Comparison of ENCODE assay signal across 10 cellular contexts in the genomic region with DNA sequence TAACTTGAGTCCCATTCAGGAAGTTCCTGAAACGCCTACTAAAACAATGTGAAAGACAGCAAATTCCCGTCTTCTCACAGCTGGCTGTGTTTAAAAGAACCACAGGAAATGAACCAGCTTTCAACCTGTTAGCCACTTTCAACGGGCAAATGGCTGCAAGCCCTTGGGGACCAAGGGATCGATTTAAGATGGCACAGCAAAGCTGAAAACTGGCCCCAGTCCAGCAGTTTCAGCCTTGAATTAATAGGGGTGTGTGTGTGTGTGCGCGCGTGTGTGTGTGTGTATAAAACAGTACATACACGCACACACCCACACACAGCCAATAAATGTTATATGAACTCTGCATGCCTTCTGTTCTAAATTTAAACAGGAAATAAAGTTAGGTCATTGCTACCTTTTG.
DNase-seq lines count a peak whose midpoint lies in the region; ATAC-seq and TF ChIP-seq lines count a peak whose summit lies in the region.
"Had no signal": no experiment of that assay in that cellular context is flagged by ENCODE, and none has a peak within 500 bp of the region (broad histone marks: within the 10 kb centered on the region; RNA-seq: fewer than 3 reads in every experiment).

No MANE protein-coding gene starts in this region.

- H3K36me3 ChIP-seq in DND-41 (ENCODE audit: insufficient read depth, low read length) = no peaks in the 10 kb centered on the region
- H3K36me3 ChIP-seq in mesenchymal stem cell (ENCODE audit: control insufficient read depth in 1 of 2, insufficient read depth in 2 of 2, low read depth in 1 of 2, low read length in 2 of 2) = no peaks in the 10 kb centered on the region

- H3K23ac ChIP-seq in mesenchymal stem cell (ENCODE audit: low read length in 2 of 2) = no peak overlapping the region

- H3K79me1 ChIP-seq in mesenchymal stem cell (replicated peaks; ENCODE audit: low read length, poor library complexity, severe bottlenecking) = no peaks in the 10 kb centered on the region

- no peak overlapping the region for H3K4ac ChIP-seq in mesenchymal stem cell (ENCODE audit: low read depth in 1 of 2, low read length in 2 of 2)

- H3K27me3 Mint-ChIP-seq in activated T-helper 17 cell treated with anti-CD3 and anti-CD28 coated beads, Interleukin-2, amount 50 U/mL, for 72 hours = peaks cover 6% of the 10 kb centered on the region

- H3K27ac ChIP-seq in DND-41 (ENCODE audit: low read length) (no peak overlapping the region), HL-60 (replicated peaks) (no peak overlapping the region), mesenchymal stem cell (ENCODE audit: low read length, poor library complexity, severe bottlenecking) (peak overlapping the region; percentile 21)

- 74% methylated on average over 4 of the region's 8 CpGs for WGBS in mesenchymal stem cell

- intact Hi-C loops in left ventricle myocardium superior (cut with micrococcal nuclease) = no loop called here

- H3K4me2 ChIP-seq in DND-41 (ENCODE audit: insufficient read depth, low read length) (no peak overlapping the region), mesenchymal stem cell (ENCODE audit: low read length, poor library complexity, severe bottlenecking) (no peak overlapping the region)

- H3K27me3 ChIP-seq in DND-41 (ENCODE audit: insufficient read depth, low read length, poor library complexity) (no peaks in the 10 kb centered on the region), HL-60 (ENCODE audit: insufficient read depth, poor library complexity, severe bottlenecking) (no peaks in the 10 kb centered on the region), mesenchymal stem cell (ENCODE audit: control insufficient read depth in 1 of 2, insufficient read depth in 1 of 2, low read length in 2 of 2) (no peaks in the 10 kb centered on the region)

- no peak overlapping the region for H2BK5ac ChIP-seq in mesenchymal stem cell (ENCODE audit: low read depth, low read length, poor library complexity, severe bottlenecking)

- H3K36me3 Mint-ChIP-seq in activated T-helper 17 cell treated with anti-CD3 and anti-CD28 coated beads, Interleukin-2, amount 50 U/mL, for 72 hours (ENCODE audit: low read depth) = no peaks in the 10 kb centered on the region

- TF ChIP-seq CTCF in DND-41 (IDR thresholded peaks at IDR 0.05; ENCODE audit: borderline replicate concordance, extremely low read depth, low read length, poor library complexity, severe bottlenecking) (no peak), HL-60 (IDR thresholded peaks at IDR 0.05; ENCODE audit: insufficient read depth, low read length) (no peak)

- H4K91ac ChIP-seq in mesenchymal stem cell (ENCODE audit: low read length) = no peak overlapping the region

- no peaks in the 10 kb centered on the region for H3K9me3 Mint-ChIP-seq in activated T-helper 17 cell treated with anti-CD3 and anti-CD28 coated beads, Interleukin-2, amount 50 U/mL, for 72 hours
- H3K9me3 Mint-ChIP-seq: nephron had no signal

- H4K20me1 ChIP-seq in DND-41 (ENCODE audit: insufficient read depth, low read length) = no peaks in the 10 kb centered on the region

- no peak overlapping the region for H2BK15ac ChIP-seq in mesenchymal stem cell (ENCODE audit: low read depth, poor library complexity, severe bottlenecking)

- H2AFZ ChIP-seq in DND-41 (ENCODE audit: low read depth, low read length) (no peak overlapping the region), mesenchymal stem cell (ENCODE audit: low read depth, low read length) (no peak overlapping the region)

- H3K79me2 ChIP-seq in DND-41 (ENCODE audit: insufficient read depth, low read length) = no peaks in the 10 kb centered on the region

- DNase-seq in DND-41 (peak; percentile 25), HL-60 (ENCODE audit: low read depth in 1 of 2, low spot score in 1 of 2) (peak; percentile 0 to 23), mesenchymal stem cell (no peak), kidney glomerular epithelial cell (lab: John Stamatoyannopoulos, UW) (no peak), left ventricle myocardium superior (no peak), NCI-H2196 treated with DMSO at 0.1 percent for 48 hours (lab: John Stamatoyannopoulos, UW; ENCODE audit: unreplicated experiment) (no peak)
- DNase-seq: activated gamma-delta T cell, NCI-H1694 treated with DMSO at 0.1 percent for 48 hours had no signal

- H3K4me1 Mint-ChIP-seq in activated T-helper 17 cell treated with anti-CD3 and anti-CD28 coated beads, Interleukin-2, amount 50 U/mL, for 72 hours = peaks cover 5% of the 10 kb centered on the region

- H3K18ac ChIP-seq in mesenchymal stem cell (ENCODE audit: low read depth in 1 of 2, low read length in 2 of 2) = no peak overlapping the region

- H3K4me3 ChIP-seq in DND-41 (ENCODE audit: low read depth in 1 of 2, low read length in 2 of 2) (no peak overlapping the region), HL-60 (replicated peaks; ENCODE audit: insufficient read depth, low read length) (no peak overlapping the region), mesenchymal stem cell (ENCODE audit: insufficient read depth in 1 of 2, low read depth in 1 of 2, low read length in 2 of 2) (no peak overlapping the region)

- H3K9ac ChIP-seq in DND-41 (ENCODE audit: low read depth, low read length) (no peak overlapping the region), mesenchymal stem cell (ENCODE audit: low read length) (no peak overlapping the region)

- H2BK120ac ChIP-seq in mesenchymal stem cell (ENCODE audit: low read depth, low read length) = no peak overlapping the region

- H3K27ac Mint-ChIP-seq in activated T-helper 17 cell treated with anti-CD3 and anti-CD28 coated beads, Interleukin-2, amount 50 U/mL, for 72 hours = no peak overlapping the region

- H3K14ac ChIP-seq in mesenchymal stem cell (ENCODE audit: low read length in 2 of 2) = peak overlapping the region in 1 of 2 experiments; percentile 62

- no peak overlapping the region for H2AK5ac ChIP-seq in mesenchymal stem cell (ENCODE audit: low read length, severe bottlenecking)

- no peak; the same call in 2 of the 3 replicates for ATAC-seq in DND-41 (ENCODE audit: insufficient read depth, low read depth)
- ATAC-seq in activated T-helper 17 cell treated with anti-CD3 and anti-CD28 coated beads, Interleukin-2, amount 50 U/mL, for 72 hours (replicated peaks) = no peak
- no peak for ATAC-seq in left ventricle myocardium superior

- peak overlapping the region; percentile 28 for H3K4me3 Mint-ChIP-seq in activated T-helper 17 cell treated with anti-CD3 and anti-CD28 coated beads, Interleukin-2, amount 50 U/mL, for 72 hours
- H3K4me3 Mint-ChIP-seq: nephron had no signal

- no peaks in the 10 kb centered on the region for H3K9me3 ChIP-seq in DND-41 (ENCODE audit: insufficient read depth, low read length, severe bottlenecking)
- no peaks in the 10 kb centered on the region for H3K9me3 ChIP-seq in mesenchymal stem cell (ENCODE audit: control insufficient read depth, low read length)

- no peak overlapping the region for H4K8ac ChIP-seq in mesenchymal stem cell (ENCODE audit: low read length)

- no peak overlapping the region for H2BK12ac ChIP-seq in mesenchymal stem cell (ENCODE audit: low read length in 2 of 2)

- peaks cover 4% of the 10 kb centered on the region for H3K4me1 ChIP-seq in DND-41 (ENCODE audit: insufficient read depth, low read length)
- H3K4me1 ChIP-seq in mesenchymal stem cell (ENCODE audit: control insufficient read depth, insufficient read depth, low read depth, low read length) = peaks cover 2% of the 10 kb centered on the region

Comparison
In these comparisons a context has a peak if more than half of its experiments do, and no peak if none do; other contexts are left out.
1. DNase-seq: peak in DND-41 (single experiment) and HL-60 (2 of 2); none in mesenchymal stem cell (single experiment), kidney glomerular epithelial cell (single experiment), left ventricle myocardium superior (single experiment) and NCI-H2196 treated with DMSO at 0.1 percent for 48 hours (single experiment).